In genomic region chr17:59220328-59221158, GRCh38 we compare ENCODE assay signal across 8 cellular contexts.
DNase-seq lines count a peak whose midpoint lies in the region; ATAC-seq and TF ChIP-seq lines count a peak whose summit lies in the region.

TSS of gene GDPD1 (plus strand) at chr17:59220511. CDS start at chr17:59220610, 99 bp downstream.

- DNase-seq in AG09319 (ENCODE audit: extremely low read depth, low read depth) (peak; percentile 79), NCI-H2196 treated with DMSO at 0.1 percent for 48 hours (lab: John Stamatoyannopoulos, UW; ENCODE audit: unreplicated experiment) (peak; percentile 89), cardiac fibroblast (ENCODE audit: low read depth in 2 of 2) (peak; percentile 91 to 94), inferior parietal cortex (ENCODE audit: extremely low spot score) (peak; percentile 96), smooth muscle cell of the brain vasculature (ENCODE audit: low read depth, low spot score) (peak; percentile 79)

- peak within 1 kb of the TSS; percentile 68 for H3K4me3 ChIP-seq in WI38 (ENCODE audit: low read depth, low read length)
- peak within 1 kb of the TSS; percentile 56 to 88 for H3K4me3 ChIP-seq in cardiac fibroblast (replicated peaks in 1 of 2; ENCODE audit: low read depth in 2 of 2, low read length in 2 of 2)

- peak; percentile 44 for TF ChIP-seq CTCF in AG09319 (IDR thresholded peaks at IDR 0.05; ENCODE audit: low read depth, low read length)
- peak; percentile 44 for TF ChIP-seq CTCF in WI38 (IDR thresholded peaks at IDR 0.05; ENCODE audit: low read depth, low read length)
- TF ChIP-seq CTCF in cardiac fibroblast (IDR thresholded peaks at IDR 0.05; ENCODE audit: low read depth, low read length) = peak; percentile 26

- peak; percentile 93 for ATAC-seq in GM18909 (IDR thresholded peaks at IDR 0.05; ENCODE audit: poor library complexity, unreplicated experiment)
- peak; percentile 92 for ATAC-seq in HG03159 (IDR thresholded peaks at IDR 0.05; ENCODE audit: unreplicated experiment)

Comparison
In these comparisons a context has a peak if more than half of its experiments do, and no peak if none do; other contexts are left out.
1. Peak in every context shown above with its lines: DNase-seq, ATAC-seq and H3K4me3 ChIP-seq.